ENCODE assay signal across 1 cellular context in genomic region chr1:107679518-107679917, GRCh38.
TF ChIP-seq lines count a peak whose summit lies in the region.

No MANE protein-coding gene starts in this region.

TF ChIP-seq in HepG2, 621 proteins besides CTCF, POLR2A, EP300 and RAD21 (continued from another document):
- no peak for TF ChIP-seq AKNA (CRISPR knock-in tag; IDR thresholded peaks at IDR 0.05; ENCODE audit: borderline replicate concordance)
- no peak for TF ChIP-seq RBM22 (optimal IDR thresholded peaks at IDR 0.05; ENCODE audit: low read length)
- TF ChIP-seq TFE3 (CRISPR knock-in tag; IDR thresholded peaks at IDR 0.05) = no peak
- TF ChIP-seq, protein P1, sequence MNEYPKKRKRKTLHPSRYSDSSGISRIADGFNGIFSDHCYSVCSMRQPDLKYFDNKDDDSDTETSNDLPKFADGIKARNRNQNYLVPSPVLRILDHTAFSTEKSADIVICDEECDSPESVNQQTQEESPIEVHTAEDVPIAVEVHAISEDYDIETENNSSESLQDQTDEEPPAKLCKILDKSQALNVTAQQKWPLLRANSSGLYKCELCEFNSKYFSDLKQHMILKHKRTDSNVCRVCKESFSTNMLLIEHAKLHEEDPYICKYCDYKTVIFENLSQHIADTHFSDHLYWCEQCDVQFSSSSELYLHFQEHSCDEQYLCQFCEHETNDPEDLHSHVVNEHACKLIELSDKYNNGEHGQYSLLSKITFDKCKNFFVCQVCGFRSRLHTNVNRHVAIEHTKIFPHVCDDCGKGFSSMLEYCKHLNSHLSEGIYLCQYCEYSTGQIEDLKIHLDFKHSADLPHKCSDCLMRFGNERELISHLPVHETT (CRISPR knock-in tag; conservative IDR thresholded peaks at IDR 0.05) = no peak
- TF ChIP-seq ZNF230 (CRISPR knock-in tag; IDR thresholded peaks at IDR 0.05) = no peak
TF ChIP-seq in HepG2: peak in this region for 0.
